ENCODE assay signal across 9 cellular contexts in the genomic region with DNA sequence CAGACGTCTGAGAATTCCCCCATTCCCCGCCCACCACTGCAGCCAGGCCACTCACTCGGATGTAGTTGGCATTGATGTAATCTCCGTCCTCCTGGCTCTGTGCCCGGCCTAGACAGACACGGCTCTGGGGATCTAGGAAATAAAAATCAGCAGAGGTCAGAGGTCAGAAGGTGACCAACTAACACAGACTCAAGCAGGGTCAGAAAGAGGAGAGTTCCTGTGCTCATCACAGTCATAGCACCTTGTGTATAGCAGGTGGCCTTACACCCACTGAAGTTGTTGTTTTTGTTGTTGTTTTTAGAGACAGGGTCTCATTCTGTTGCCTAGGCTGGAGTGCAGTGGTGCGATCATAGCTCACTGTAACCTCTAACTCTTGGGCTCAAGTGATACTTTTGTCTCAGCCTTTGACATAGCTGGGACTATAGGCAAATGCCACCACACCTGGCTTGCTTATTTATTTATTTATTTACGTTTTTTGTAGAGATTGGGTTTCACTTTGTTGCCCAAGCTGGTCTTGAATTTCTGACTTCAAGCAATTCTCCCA. TPM values are rescaled to one million over a fixed set of nuclear protein-coding genes. Genes with fewer than 3 reads are reported as not detected.
A peak's percentile ranks its signal among the peaks of the same experiment; 100 is the strongest.
DNase-seq lines count a peak whose midpoint lies in the region; ATAC-seq, FAIRE-seq and TF ChIP-seq lines count a peak whose summit lies in the region.
"Had no signal": no experiment of that assay in that cellular context is flagged by ENCODE, and none has a peak within 500 bp of the region (broad histone marks: within the 10 kb centered on the region; RNA-seq: fewer than 3 reads in every experiment).

No MANE protein-coding gene starts in this region.

- H3K27me3 ChIP-seq in right atrium auricular region = no peaks in the 10 kb centered on the region

- in situ Hi-C loops in GM13976 (cut with MboI; ENCODE audit: low sequenced_read_pairs, unreplicated experiment) = no loop called here

- FAIRE-seq in urothelium cell line (lab: Jason Lieb, UNC) = no peak

- TF ChIP-seq CTCF in right atrium auricular region (IDR thresholded peaks at IDR 0.05) (no peak), GM13976 (IDR thresholded peaks at IDR 0.05; ENCODE audit: borderline replicate concordance, control extremely low read depth, extremely low read depth, insufficient read depth, missing control alignments) (no peak)

- no peaks in the 10 kb centered on the region for H3K9me3 ChIP-seq in right atrium auricular region

- no peak overlapping the region for H3K4me3 ChIP-seq in right atrium auricular region

- intact Hi-C loops in left cardiac atrium (cut with DNase I) (no loop called here), left ventricle myocardium superior (cut with micrococcal nuclease) (no loop called here)

- DNase-seq in left cardiac atrium (peak; percentile 62), right atrium auricular region (ENCODE audit: low spot score) (no peak), SW480 (ENCODE audit: low spot score) (peak; percentile 14), left ventricle myocardium superior (peak; percentile 62), urothelium cell line (ENCODE audit: low spot score) (peak; percentile 67), NCI-H774 (lab: John Stamatoyannopoulos, UW) (no peak), GM13976 (ENCODE audit: low spot score) (no peak)
- DNase-seq in activated CD4-positive, alpha-beta T cell treated with anti-CD3 and anti-CD28 coated beads for 48 hours = no peak
- DNase-seq: activated CD4-positive, CD25-positive, alpha-beta regulatory T cell had no signal

- H3K27ac ChIP-seq in right atrium auricular region = no peak overlapping the region

- ATAC-seq in left cardiac atrium (peak in 1 of 2 donors; percentile 38), left ventricle myocardium superior (peak; percentile 37)

- H3K4me1 ChIP-seq in right atrium auricular region = peaks cover 0 to 12% of the 10 kb centered on the region in 2 donors

- H3K36me3 ChIP-seq in right atrium auricular region = no peaks in the 10 kb centered on the region

RNA-seq across cellular contexts. Expression of gene PTPN7, which starts 4.9 kb away (rescaled TPM):
- total RNA-seq in left cardiac atrium (1 to 10 TPM; 1.3 to 1.9 TPM), right atrium auricular region (under 1 TPM; 0.41 to 0.63 TPM), left ventricle myocardium superior (0.92 TPM)

RNA-seq across cellular contexts. Expression of gene ARL8A, which starts 11.0 kb away (rescaled TPM):
- total RNA-seq in left cardiac atrium (10 to 100 TPM; 55.6 to 79.8 TPM), right atrium auricular region (10 to 100 TPM; 30.8 to 41.6 TPM), left ventricle myocardium superior (65.1 TPM)

RNA-seq across cellular contexts. Expression of gene GPR37L1, which starts 32.8 kb away (rescaled TPM):
- under 1 TPM; 0.05 to 0.21 TPM for total RNA-seq in left cardiac atrium
- under 1 TPM in 1 of 2 donors, not detected in 1; 0.07 TPM for total RNA-seq in right atrium auricular region
- 0.07 TPM for total RNA-seq in left ventricle myocardium superior

RNA-seq across cellular contexts. Expression of gene LGR6, which starts 38.0 kb away (rescaled TPM):
- total RNA-seq in left cardiac atrium (1 to 10 TPM; 6.0 to 6.1 TPM), right atrium auricular region (10 to 100 TPM in 1 of 2 donors, 1 to 10 TPM in 1; 5.5 to 17.0 TPM), left ventricle myocardium superior (2.9 TPM)

Comparison
In these comparisons a context has a peak if more than half of its experiments do, and no peak if none do; other contexts are left out.
1. DNase-seq: peak in left cardiac atrium (single experiment), SW480 (single experiment), left ventricle myocardium superior (single experiment) and urothelium cell line (single experiment); none in right atrium auricular region (single experiment), activated CD4-positive, alpha-beta T cell treated with anti-CD3 and anti-CD28 coated beads for 48 hours (single experiment), NCI-H774 (single experiment) and GM13976 (single experiment).